In the genomic region with DNA sequence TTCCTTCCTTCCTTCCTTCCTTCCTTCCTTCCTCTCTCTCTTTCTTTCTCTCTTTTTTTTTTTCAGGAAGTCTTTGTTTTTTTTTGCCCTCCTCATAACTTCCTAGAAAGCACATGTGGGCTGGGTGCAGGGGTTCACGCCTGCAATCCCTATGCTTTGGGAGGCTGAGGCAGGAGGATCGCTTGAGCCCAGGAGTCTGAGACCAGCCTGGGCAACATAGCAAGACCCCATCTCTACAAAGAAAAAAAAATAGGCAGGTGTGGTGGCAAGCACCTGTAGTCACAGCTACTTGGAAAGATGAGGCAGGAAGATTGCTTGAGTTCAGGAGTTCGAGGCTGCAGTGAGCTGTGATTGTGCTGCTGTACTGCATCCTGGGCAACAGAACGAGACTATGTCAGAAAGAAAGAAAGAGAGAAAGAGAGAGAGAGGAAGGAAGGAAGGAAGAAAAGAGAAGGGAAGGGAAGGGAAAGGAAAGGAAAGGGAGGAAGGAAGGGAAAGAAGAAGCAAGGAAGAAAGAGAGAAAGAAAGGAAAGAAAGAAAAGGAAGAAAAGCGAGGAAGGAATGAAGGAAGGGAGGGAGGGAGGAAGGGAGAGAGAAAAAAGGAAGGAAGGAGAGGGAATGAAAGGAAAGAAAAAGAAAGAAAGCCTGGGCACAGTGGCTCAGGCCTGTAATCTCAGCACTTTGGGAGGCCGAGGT, we compare ENCODE assay signal across 8 cellular contexts.
"Had no signal": no experiment of that assay in that cellular context is flagged by ENCODE, and none has a peak within 500 bp of the region (broad histone marks: within the 10 kb centered on the region; RNA-seq: fewer than 3 reads in every experiment).

No MANE protein-coding gene starts in this region.

- H3K36me3 ChIP-seq: HAP-1 had no signal

- H3K27ac ChIP-seq: GM23248, HL-60, KMS-11 had no signal

- H3K4me3 ChIP-seq: GM23248, HAP-1 had no signal

- H3K4me1 ChIP-seq: HAP-1 had no signal

- DNase-seq: GOT3, H7, KBM-7 had no signal

- H3K9me3 ChIP-seq: HAP-1 had no signal

- H3K4me2 ChIP-seq: KMS-11 had no signal

- ATAC-seq: HCT116 had no signal

- H2AFZ ChIP-seq: GM23248 had no signal

- H3K9ac ChIP-seq: GM23248, KMS-11 had no signal
